Comparison of ENCODE assay signal across 13 cellular contexts in the genomic region with DNA sequence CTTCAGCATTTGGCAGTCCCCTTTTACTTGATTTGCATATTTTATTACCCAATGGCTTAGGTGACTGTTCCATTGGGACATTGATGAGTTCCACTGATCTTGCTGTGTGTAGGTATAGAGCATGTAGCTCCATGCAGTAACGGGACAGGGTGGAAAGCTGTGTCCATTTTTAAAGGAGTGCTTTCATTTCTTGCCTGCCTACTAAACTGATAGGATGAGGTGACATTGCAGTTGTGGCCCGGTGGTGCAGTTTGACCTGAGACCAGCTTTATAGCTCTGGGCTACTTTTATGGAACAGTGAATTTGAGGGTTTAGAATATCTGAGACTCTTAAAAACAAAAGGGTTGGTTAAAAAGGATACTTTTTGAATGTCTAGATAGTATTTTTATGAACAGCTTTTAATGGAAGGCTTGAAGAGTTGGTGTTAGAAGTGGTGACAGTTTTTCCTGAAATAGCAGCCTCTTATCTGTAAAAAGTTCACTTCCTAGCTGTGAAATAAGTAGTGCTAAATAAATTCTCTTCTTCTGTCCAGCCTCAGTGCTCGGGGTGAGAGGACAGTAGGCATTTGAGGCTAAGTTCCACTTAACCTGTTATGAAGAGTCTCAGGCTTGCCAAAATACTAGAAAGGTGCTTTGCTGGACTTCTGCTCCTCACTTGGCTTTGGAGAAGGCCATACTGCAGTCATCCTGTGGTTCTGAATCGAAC. TPM values are rescaled to one million over a fixed set of nuclear protein-coding genes. Genes with fewer than 3 reads are reported as not detected.
DNase-seq lines count a peak whose midpoint lies in the region; ATAC-seq and TF ChIP-seq lines count a peak whose summit lies in the region.
"Had no signal": no experiment of that assay in that cellular context is flagged by ENCODE, and none has a peak within 500 bp of the region (broad histone marks: within the 10 kb centered on the region; RNA-seq: fewer than 3 reads in every experiment).

No MANE protein-coding gene starts in this region.

- TF ChIP-seq POLR2A in GM18505 (IDR thresholded peaks at IDR 0.05; ENCODE audit: borderline replicate concordance, extremely low read depth, insufficient read depth, insufficient read length) = no peak

- H3K79me2 ChIP-seq in OCI-LY3 (ENCODE audit: low read length) = peaks cover 14% of the 10 kb centered on the region

- no peaks in the 10 kb centered on the region for H3K9me3 Mint-ChIP-seq in activated naive CD4-positive, alpha-beta T cell treated with anti-CD3 and anti-CD28 coated beads, Interleukin-2, amount 50 U/mL, for 24 hours
- H3K9me3 Mint-ChIP-seq in activated naive CD4-positive, alpha-beta T cell treated with anti-CD3 and anti-CD28 coated beads for 36 hours = no peaks in the 10 kb centered on the region
- H3K9me3 Mint-ChIP-seq: CD4-positive, alpha-beta T cell; H9 had no signal

- TF ChIP-seq CTCF in OCI-LY3 (IDR thresholded peaks at IDR 0.05; ENCODE audit: low read depth, low read length) = no peak

- no peak overlapping the region for H3K4me3 ChIP-seq in OCI-LY3 (ENCODE audit: low read length)

- peak overlapping the region; percentile 0; the same call in 1 of the 2 replicates for H3K4me2 ChIP-seq in OCI-LY3 (ENCODE audit: low read length)

- no peaks in the 10 kb centered on the region for H3K4me1 Mint-ChIP-seq in activated naive CD4-positive, alpha-beta T cell treated with anti-CD3 and anti-CD28 coated beads, Interleukin-2, amount 50 U/mL, for 24 hours
- peaks cover 12% of the 10 kb centered on the region for H3K4me1 Mint-ChIP-seq in activated naive CD4-positive, alpha-beta T cell treated with anti-CD3 and anti-CD28 coated beads for 36 hours (ENCODE audit: low read depth)
- H3K4me1 Mint-ChIP-seq: B cell, H9 had no signal

- H3K9me3 ChIP-seq in OCI-LY3 (ENCODE audit: insufficient read depth, low read length) = no peaks in the 10 kb centered on the region

- no peaks in the 10 kb centered on the region for H3K27me3 ChIP-seq in OCI-LY3 (ENCODE audit: low read depth, low read length)

- H2AFZ ChIP-seq in OCI-LY3 (ENCODE audit: low read depth, low read length) = no peak overlapping the region

- no peak for DNase-seq in activated naive CD4-positive, alpha-beta T cell treated with anti-CD3 and anti-CD28 coated beads for 36 hours
- DNase-seq in left cardiac atrium = no peak
- DNase-seq in 8988T = no peak
- DNase-seq in KBM-7 = no peak
- DNase-seq: C1 segment of cervical spinal cord; CD4-positive, alpha-beta T cell; DMS79; GOT3; H9 had no signal

- CTCF ChIA-PET in activated naive CD4-positive, alpha-beta T cell treated with anti-CD3 and anti-CD28 coated beads for 36 hours (lab: Charles Lee) = no interaction called here

- H3K4me1 ChIP-seq in OCI-LY3 (ENCODE audit: low read length) = peaks cover 69% of the 10 kb centered on the region

- H3K4me3 Mint-ChIP-seq in activated naive CD4-positive, alpha-beta T cell treated with anti-CD3 and anti-CD28 coated beads, Interleukin-2, amount 50 U/mL, for 24 hours = no peak overlapping the region
- H3K4me3 Mint-ChIP-seq in activated naive CD4-positive, alpha-beta T cell treated with anti-CD3 and anti-CD28 coated beads for 36 hours = no peak overlapping the region
- H3K4me3 Mint-ChIP-seq: B cell; CD4-positive, alpha-beta T cell; H9 had no signal

- peaks cover 16% of the 10 kb centered on the region for H3K36me3 Mint-ChIP-seq in activated naive CD4-positive, alpha-beta T cell treated with anti-CD3 and anti-CD28 coated beads, Interleukin-2, amount 50 U/mL, for 24 hours
- H3K36me3 Mint-ChIP-seq in activated naive CD4-positive, alpha-beta T cell treated with anti-CD3 and anti-CD28 coated beads for 36 hours (ENCODE audit: low read depth) = peaks cover 54% of the 10 kb centered on the region

- intact Hi-C loops in activated naive CD4-positive, alpha-beta T cell treated with anti-CD3 and anti-CD28 coated beads for 36 hours (cut with micrococcal nuclease) = loop anchor here (10.0 kb wide), 1 partner anchor 138 kb away; no protein-coding TSS in a partner anchor
- intact Hi-C loops in left cardiac atrium (cut with DNase I) = no loop called here

- H3K27ac ChIP-seq in OCI-LY3 (ENCODE audit: low read length) = peak overlapping the region; percentile 100; the same call in 1 of the 2 replicates

- peak overlapping the region; percentile 2 for H3K27ac Mint-ChIP-seq in activated naive CD4-positive, alpha-beta T cell treated with anti-CD3 and anti-CD28 coated beads, Interleukin-2, amount 50 U/mL, for 24 hours
- no peak overlapping the region for H3K27ac Mint-ChIP-seq in activated naive CD4-positive, alpha-beta T cell treated with anti-CD3 and anti-CD28 coated beads for 36 hours
- H3K27ac Mint-ChIP-seq: B cell; CD4-positive, alpha-beta T cell had no signal

- H3K27me3 Mint-ChIP-seq in activated naive CD4-positive, alpha-beta T cell treated with anti-CD3 and anti-CD28 coated beads, Interleukin-2, amount 50 U/mL, for 24 hours = no peaks in the 10 kb centered on the region
- no peaks in the 10 kb centered on the region for H3K27me3 Mint-ChIP-seq in activated naive CD4-positive, alpha-beta T cell treated with anti-CD3 and anti-CD28 coated beads for 36 hours (ENCODE audit: low read depth)
- H3K27me3 Mint-ChIP-seq: B cell; CD4-positive, alpha-beta T cell had no signal

- in situ Hi-C loops in KBM-7 (cut with MboI; ENCODE audit: low pct_unique_long_range_greater_than_20kb, low sequenced_read_pairs) = loop anchor here (25.0 kb wide), 1 partner anchor 105 kb away; no protein-coding TSS in a partner anchor

- 0 out of 2 replicates have a peak, but pooled peaks cover 2% of the 10 kb centered on the region for H4K20me1 ChIP-seq in OCI-LY3 (ENCODE audit: insufficient read depth, low read length)

- H3K9ac ChIP-seq in OCI-LY3 (ENCODE audit: low read length) = no peak overlapping the region

- peaks cover 78% of the 10 kb centered on the region for H3K36me3 ChIP-seq in OCI-LY3 (replicated peaks; ENCODE audit: low read depth, low read length)

- peak; percentile 59 to 81 for ATAC-seq in left cardiac atrium
- ATAC-seq in GM18505 (IDR thresholded peaks at IDR 0.05; ENCODE audit: unreplicated experiment) = no peak

RNA-seq across cellular contexts. Expression of a gene that starts 27.0 kb away (rescaled TPM):
- total RNA-seq in activated naive CD4-positive, alpha-beta T cell treated with anti-CD3 and anti-CD28 coated beads for 36 hours = 10 to 100 TPM; 91.0 to 93.3 TPM
- 10 to 100 TPM; 20.1 to 29.0 TPM for total RNA-seq in left cardiac atrium
